Comparison of ENCODE assay signal across 9 cellular contexts in genomic region chr19:48444129-48444932, GRCh38. TPM values are rescaled to one million over a fixed set of nuclear protein-coding genes. Genes with fewer than 3 reads are reported as not detected.
DNase-seq lines count a peak whose midpoint lies in the region; ATAC-seq, FAIRE-seq and TF ChIP-seq lines count a peak whose summit lies in the region.
"Had no signal": no experiment of that assay in that cellular context is flagged by ENCODE, and none has a peak within 500 bp of the region (broad histone marks: within the 10 kb centered on the region; RNA-seq: fewer than 3 reads in every experiment).

No MANE protein-coding gene starts in this region.

- peaks cover 11% of the 10 kb centered on the region for H3K27me3 Mint-ChIP-seq in activated naive CD4-positive, alpha-beta T cell treated with anti-CD3 and anti-CD28 coated beads, Interleukin-2, amount 50 U/mL, for 24 hours

- H3K4me1 ChIP-seq in iPS-18a (ENCODE audit: control insufficient read depth, low read depth, low read length) (peaks cover 5% of the 10 kb centered on the region), tibial nerve (peaks cover 0 to 38% (median 18%) of the 10 kb centered on the region in 4 donors)

- H3K9ac ChIP-seq in iPS-18a (ENCODE audit: low read length) = no peak overlapping the region

- FAIRE-seq in urothelium cell line (lab: Jason Lieb, UNC) = no peak

- no peak for TF ChIP-seq EP300 in tibial nerve (IDR thresholded peaks at IDR 0.05)

- H3K27ac Mint-ChIP-seq in activated naive CD4-positive, alpha-beta T cell treated with anti-CD3 and anti-CD28 coated beads, Interleukin-2, amount 50 U/mL, for 24 hours = peak overlapping the region; percentile 76

- TF ChIP-seq CTCF in WERI-Rb-1 (IDR thresholded peaks at IDR 0.05; ENCODE audit: low read depth, low read length) = no peak
- no peak for TF ChIP-seq CTCF in tibial nerve (IDR thresholded peaks at IDR 0.05)

- H3K27me3 ChIP-seq in WERI-Rb-1 (ENCODE audit: insufficient read depth, low read depth, severe bottlenecking) (no peaks in the 10 kb centered on the region), iPS-18a (ENCODE audit: control insufficient read depth, insufficient read depth, low read length) (no peaks in the 10 kb centered on the region), tibial nerve (peaks cover 0 to 28% of the 10 kb centered on the region in 2 donors)

- H3K9me3 ChIP-seq in WERI-Rb-1 (ENCODE audit: severe bottlenecking) (no peaks in the 10 kb centered on the region), iPS-18a (ENCODE audit: control insufficient read depth, low read depth, low read length) (no peaks in the 10 kb centered on the region), tibial nerve (no peaks in the 10 kb centered on the region)
- H3K9me3 ChIP-seq: neutrophil had no signal

- no peak for DNase-seq in activated naive CD4-positive, alpha-beta T cell treated with Interleukin-2 at 50 U/mL for 16 hours
- DNase-seq in WERI-Rb-1 (no peak), tibial nerve (ENCODE audit: low spot score in 2 of 2) (no peak), urothelium cell line (ENCODE audit: low spot score) (no peak)

- peak overlapping the region; percentile 85 for H3K27ac ChIP-seq in WERI-Rb-1
- H3K27ac ChIP-seq in iPS-18a (ENCODE audit: low read length) = no peak overlapping the region
- peak overlapping the region in 2 of 4 donors; percentile 96 for H3K27ac ChIP-seq in tibial nerve

- peaks cover 44% of the 10 kb centered on the region for H3K4me1 Mint-ChIP-seq in activated naive CD4-positive, alpha-beta T cell treated with anti-CD3 and anti-CD28 coated beads, Interleukin-2, amount 50 U/mL, for 24 hours

- no peak for TF ChIP-seq POLR2A in tibial nerve (IDR thresholded peaks at IDR 0.05)

- H3K36me3 Mint-ChIP-seq in activated naive CD4-positive, alpha-beta T cell treated with anti-CD3 and anti-CD28 coated beads, Interleukin-2, amount 50 U/mL, for 24 hours = peaks cover 15% of the 10 kb centered on the region

- H3K36me3 ChIP-seq in WERI-Rb-1 (peaks cover 24% of the 10 kb centered on the region), iPS-18a (ENCODE audit: control insufficient read depth, low read depth, low read length) (peaks cover 18% of the 10 kb centered on the region), tibial nerve (peaks cover 0 to 23% (median 5%) of the 10 kb centered on the region in 3 donors)
- H3K36me3 ChIP-seq: neutrophil had no signal

- H3K4me3 Mint-ChIP-seq in activated naive CD4-positive, alpha-beta T cell treated with anti-CD3 and anti-CD28 coated beads, Interleukin-2, amount 50 U/mL, for 24 hours = peak overlapping the region; percentile 95

- H3K4me3 ChIP-seq in WERI-Rb-1 (ENCODE audit: low read depth, low read length) (no peak overlapping the region), iPS-18a (ENCODE audit: low read length) (peak overlapping the region; percentile 91), tibial nerve (peak overlapping the region in 3 of 4 donors; percentile 29 to 90 (median 84))

- WGBS in tibial nerve, 2 donors = 11 to 15% methylated on average over 29 to 38 of the region's 38 CpGs

- H3K9me3 Mint-ChIP-seq in activated naive CD4-positive, alpha-beta T cell treated with anti-CD3 and anti-CD28 coated beads, Interleukin-2, amount 50 U/mL, for 24 hours = no peaks in the 10 kb centered on the region

- ATAC-seq in HG03135 (IDR thresholded peaks at IDR 0.05; ENCODE audit: unreplicated experiment) (no peak), GM21529 (IDR thresholded peaks at IDR 0.05; ENCODE audit: unreplicated experiment) (no peak)

RNA-seq across cellular contexts. Expression of gene GRWD1, which starts 1.5 kb away (rescaled TPM):
- total RNA-seq in tibial nerve = 10 to 100 TPM; 15.1 to 33.1 (median 29.7) TPM

RNA-seq across cellular contexts. Expression of gene KCNJ14, which starts 11.0 kb away (rescaled TPM):
- 1 to 10 TPM in 2 of 4 donors, under 1 TPM in 2; 0.44 to 4.1 (median 1.5) TPM for total RNA-seq in tibial nerve

RNA-seq across cellular contexts. Expression of gene CYTH2, which starts 24.8 kb away (rescaled TPM):
- 100 to 1,000 TPM in 1 of 4 donors, 10 to 100 TPM in 3; 56.7 to 114 (median 65.1) TPM for total RNA-seq in tibial nerve

RNA-seq across cellular contexts. Expression of gene GRIN2D, which starts 50.9 kb away (rescaled TPM):
- total RNA-seq in tibial nerve = under 1 TPM; 0.42 to 0.90 (median 0.51) TPM

RNA-seq across cellular contexts. Expression of gene KDELR1, which starts 53.0 kb away (rescaled TPM):
- total RNA-seq in tibial nerve = 10 to 100 TPM; 51.3 to 78.6 (median 65.8) TPM
